8 cellular contexts compared by ENCODE assay signal in the genomic region with DNA sequence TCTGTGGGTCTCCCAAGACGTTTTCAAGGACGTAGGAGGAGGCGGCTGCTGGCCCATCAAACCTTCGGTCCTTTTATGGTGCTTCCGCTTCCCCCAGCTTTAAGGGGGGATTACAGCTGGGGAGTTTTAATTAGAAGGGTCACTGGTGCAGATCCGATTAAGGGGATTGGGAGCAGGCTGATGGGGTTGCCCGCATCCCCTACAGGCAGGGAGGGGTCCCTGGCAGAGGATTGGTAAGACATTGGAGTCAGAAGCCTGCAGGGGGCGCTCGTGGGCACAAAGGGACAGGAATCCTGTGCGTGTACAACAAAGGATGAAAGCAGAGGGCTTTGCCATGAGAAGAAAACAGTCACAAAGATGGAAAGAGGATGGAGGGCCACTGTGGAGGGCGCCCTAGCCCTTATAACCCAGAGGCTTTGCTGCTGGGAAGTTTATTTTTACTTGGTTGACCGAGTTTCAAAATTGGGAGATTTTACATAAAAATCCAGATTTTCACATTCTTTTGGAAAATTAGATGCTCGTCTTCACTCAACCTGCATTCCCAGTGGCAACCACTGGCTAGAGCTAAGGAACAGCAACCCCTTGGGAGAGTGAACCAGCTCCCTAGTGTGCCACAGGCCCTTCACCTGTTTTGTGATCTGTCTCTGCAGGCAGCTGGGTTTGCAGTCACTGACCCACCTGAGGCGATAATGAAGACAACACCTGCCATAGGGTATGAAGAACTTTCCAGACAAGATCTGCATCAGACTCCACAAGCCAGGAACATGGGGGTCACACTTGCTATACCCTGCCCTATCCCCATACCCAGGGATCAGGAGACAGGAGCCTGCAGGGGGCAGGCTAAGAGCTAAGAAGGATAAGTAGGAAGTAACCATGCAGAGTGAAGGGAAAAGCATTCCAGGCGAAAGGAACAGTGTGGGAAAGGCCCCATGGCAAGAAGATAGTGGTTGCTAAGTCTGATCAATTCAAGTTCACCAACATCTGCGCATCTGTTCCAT.
DNase-seq lines count a peak whose midpoint lies in the region; ATAC-seq and TF ChIP-seq lines count a peak whose summit lies in the region.

No MANE protein-coding gene starts in this region.

- H3F3A ChIP-seq in GM23338 (replicated peaks; ENCODE audit: low read depth), result no peaks in the 10 kb centered on the region

- H3K79me2 ChIP-seq in GM23338 (replicated peaks; ENCODE audit: insufficient read depth), result no peaks in the 10 kb centered on the region

- peak overlapping the region; percentile 11; the same call in 1 of the 2 replicates for H2AFZ ChIP-seq in GM23338

- H3K9me3 ChIP-seq in muscle layer of colon (ENCODE audit: low read length), result no peaks in the 10 kb centered on the region

- no peak overlapping the region for H3K9ac ChIP-seq in muscle layer of colon (ENCODE audit: low read length)

- H3K27me3 ChIP-seq in GM23338 (ENCODE audit: insufficient read depth) (no peaks in the 10 kb centered on the region), muscle layer of colon (ENCODE audit: control insufficient read depth in 1 of 2, insufficient read depth in 2 of 2, low read length in 2 of 2) (no peaks in the 10 kb centered on the region)

- TF ChIP-seq CTCF in GM23338 (conservative IDR thresholded peaks at IDR 0.05; ENCODE audit: low read depth in 2 of 2), result peak; percentile 92 to 96

- CTCF ChIA-PET in activated CD8-positive, alpha-beta T cell treated with anti-CD3 and anti-CD28 coated beads, Interleukin-2, amount 10 ng/mL, durations not matched to agents 7 days and 5 days (lab: Charles Lee), result interaction anchor here (0.9 to 2.8 kb wide), 12 partner anchors 9 to 150 kb away, joined by 3 to 16 read pairs (median 4); no protein-coding TSS in a partner anchor

- H3K27me3 Mint-ChIP-seq in GM23338 (ENCODE audit: insufficient read depth, low read depth, poor library complexity), result no peaks in the 10 kb centered on the region
- H3K27me3 Mint-ChIP-seq in activated CD8-positive, alpha-beta T cell treated with anti-CD3 and anti-CD28 coated beads, Interleukin-2, amount 10 ng/mL, durations not matched to agents 7 days and 5 days (ENCODE audit: low read depth), result peaks cover 25% of the 10 kb centered on the region
- peaks cover 73 to 92% of the 10 kb centered on the region in 2 donors for H3K27me3 Mint-ChIP-seq in effector memory CD8-positive, alpha-beta T cell

- no peaks in the 10 kb centered on the region; the same call in 2 of the 3 replicates for H3K36me3 Mint-ChIP-seq in GM23338 (ENCODE audit: low read depth)
- H3K36me3 Mint-ChIP-seq in activated CD8-positive, alpha-beta T cell treated with anti-CD3 and anti-CD28 coated beads, Interleukin-2, amount 10 ng/mL, durations not matched to agents 7 days and 5 days (ENCODE audit: low read depth), result no peaks in the 10 kb centered on the region
- peaks cover 2% of the 10 kb centered on the region for H3K36me3 Mint-ChIP-seq in effector memory CD8-positive, alpha-beta T cell (ENCODE audit: insufficient read depth)

- H3K36me3 ChIP-seq in GM23338 (ENCODE audit: insufficient read depth), result no peaks in the 10 kb centered on the region
- no peaks in the 10 kb centered on the region for H3K36me3 ChIP-seq in muscle layer of colon (ENCODE audit: insufficient read depth, low read length)

- 0 out of 3 replicates have a peak, but pooled peaks cover 2% of the 10 kb centered on the region for H3K9me3 Mint-ChIP-seq in GM23338
- H3K9me3 Mint-ChIP-seq in activated CD8-positive, alpha-beta T cell treated with anti-CD3 and anti-CD28 coated beads, Interleukin-2, amount 10 ng/mL, durations not matched to agents 7 days and 5 days (ENCODE audit: insufficient read depth), result no peaks in the 10 kb centered on the region
- H3K9me3 Mint-ChIP-seq in effector memory CD8-positive, alpha-beta T cell, result no peaks in the 10 kb centered on the region

- H3K4me3 Mint-ChIP-seq in GM23338, result no peak overlapping the region
- no peak overlapping the region for H3K4me3 Mint-ChIP-seq in activated CD8-positive, alpha-beta T cell treated with anti-CD3 and anti-CD28 coated beads, Interleukin-2, amount 10 ng/mL, durations not matched to agents 7 days and 5 days
- H3K4me3 Mint-ChIP-seq in effector memory CD8-positive, alpha-beta T cell, result no peak overlapping the region

- H3K9me2 ChIP-seq in GM23338 (ENCODE audit: insufficient read depth), result no peaks in the 10 kb centered on the region

- peak; percentile 44 for DNase-seq in AG08395 (ENCODE audit: low spot score)
- DNase-seq in GM23338 (ENCODE audit: low spot score), result peak; percentile 98
- peak; percentile 61 for DNase-seq in NCI-H526 treated with DMSO at 0.1 percent for 48 hours (lab: John Stamatoyannopoulos, UW)
- peak; percentile 77 for DNase-seq in activated CD8-positive, alpha-beta T cell treated with anti-CD3 and anti-CD28 coated beads, Interleukin-2, amount 10 ng/mL, durations not matched to agents 7 days and 5 days
- DNase-seq in effector memory CD8-positive, alpha-beta T cell, result peak; percentile 52 to 61 (median 54)
- peak; percentile 12 for DNase-seq in stimulated activated CD8-positive, alpha-beta memory T cell treated with anti-CD3 and anti-CD28 coated beads, Interleukin-7, amount 100 ng/mL, for 4 hours (ENCODE audit: low read depth in 2 of 2)
- no peak for DNase-seq in cerebellar nuclear complex (lab: John Stamatoyannopoulos, UW)

- H3K27ac Mint-ChIP-seq in GM23338, result peak overlapping the region; percentile 20; the same call in 1 of the 2 replicates
- H3K27ac Mint-ChIP-seq in activated CD8-positive, alpha-beta T cell treated with anti-CD3 and anti-CD28 coated beads, Interleukin-2, amount 10 ng/mL, durations not matched to agents 7 days and 5 days, result no peak overlapping the region
- no peak overlapping the region for H3K27ac Mint-ChIP-seq in effector memory CD8-positive, alpha-beta T cell

- H3K4me3 ChIP-seq in GM23338, result no peak overlapping the region
- H3K4me3 ChIP-seq in muscle layer of colon (ENCODE audit: low read depth in 1 of 2, low read length in 2 of 2), result no peak overlapping the region

- H3K4me2 ChIP-seq in GM23338, result peak overlapping the region; percentile 9; the same call in 1 of the 2 replicates

- H3K4me1 Mint-ChIP-seq in GM23338, result peaks cover 22% of the 10 kb centered on the region
- no peaks in the 10 kb centered on the region for H3K4me1 Mint-ChIP-seq in activated CD8-positive, alpha-beta T cell treated with anti-CD3 and anti-CD28 coated beads, Interleukin-2, amount 10 ng/mL, durations not matched to agents 7 days and 5 days (ENCODE audit: low read depth)
- H3K4me1 Mint-ChIP-seq in effector memory CD8-positive, alpha-beta T cell (ENCODE audit: low read depth in 2 of 2), result peaks cover 3 to 4% of the 10 kb centered on the region in 2 donors

- no peaks in the 10 kb centered on the region for H4K20me1 ChIP-seq in GM23338 (replicated peaks; ENCODE audit: insufficient read depth)

- H3K4me1 ChIP-seq in GM23338 (ENCODE audit: insufficient read depth) (peaks cover 6% of the 10 kb centered on the region; the same call in 1 of the 2 replicates), muscle layer of colon (ENCODE audit: insufficient read depth, low read length) (peaks cover 64% of the 10 kb centered on the region)

- H3K27ac ChIP-seq in GM23338 (ENCODE audit: low read depth) (no peak overlapping the region), muscle layer of colon (ENCODE audit: low read depth, low read length) (peak overlapping the region; percentile 45)

- peak; percentile 87 for ATAC-seq in GM23338
- peak; percentile 76 for ATAC-seq in activated CD8-positive, alpha-beta T cell treated with anti-CD3 and anti-CD28 coated beads, Interleukin-2, amount 10 ng/mL, durations not matched to agents 7 days and 5 days
- peak; percentile 54 for ATAC-seq in effector memory CD8-positive, alpha-beta T cell (replicated peaks)

- POLR2A ChIA-PET in activated CD8-positive, alpha-beta T cell treated with anti-CD3 and anti-CD28 coated beads, Interleukin-2, amount 10 ng/mL, durations not matched to agents 7 days and 5 days (lab: Charles Lee), result interaction anchor here (0.8 kb wide), 1 partner anchor 23 kb away, joined by 3 read pairs; no protein-coding TSS in a partner anchor

TF ChIP-seq in GM23338, 12 proteins besides CTCF, POLR2A, EP300 and RAD21:
- TF ChIP-seq NANOG (IDR thresholded peaks at IDR 0.05; ENCODE audit: borderline replicate concordance) (no peak), CREB1 (CRISPR knock-in tag; IDR thresholded peaks at IDR 0.05; ENCODE audit: low read depth) (peak; percentile 45; the same call in 1 of the 2 replicates)

Comparison
In these comparisons a context has a peak if more than half of its experiments do, and no peak if none do; other contexts are left out.
1. DNase-seq: peak in AG08395 (single experiment), GM23338 (single experiment), NCI-H526 treated with DMSO at 0.1 percent for 48 hours (single experiment), activated CD8-positive, alpha-beta T cell treated with anti-CD3 and anti-CD28 coated beads, Interleukin-2, amount 10 ng/mL, durations not matched to agents 7 days and 5 days (single experiment), effector memory CD8-positive, alpha-beta T cell (3 of 3) and stimulated activated CD8-positive, alpha-beta memory T cell treated with anti-CD3 and anti-CD28 coated beads, Interleukin-7, amount 100 ng/mL, for 4 hours (2 of 2); none in cerebellar nuclear complex (0 of 2).
2. Peak in every context shown above with its lines, with median percentiles within 50 percentile points of each other: ATAC-seq.